14 cellular contexts compared by ENCODE assay signal in genomic region chr7:129017933-129018538, GRCh38. TPM values are rescaled to one million over a fixed set of nuclear protein-coding genes. Genes with fewer than 3 reads are reported as not detected.
DNase-seq lines count a peak whose midpoint lies in the region; ATAC-seq, FAIRE-seq and TF ChIP-seq lines count a peak whose summit lies in the region.
"Had no signal": no experiment of that assay in that cellular context is flagged by ENCODE, and none has a peak within 500 bp of the region (broad histone marks: within the 10 kb centered on the region; RNA-seq: fewer than 3 reads in every experiment).

No MANE protein-coding gene starts in this region.

- no peak for TF ChIP-seq POLR2A in A549 (IDR thresholded peaks at IDR 0.05; ENCODE audit: low read length)

- peaks cover 21% of the 10 kb centered on the region for H3K36me3 Mint-ChIP-seq in GM23338 (ENCODE audit: low read depth)

- intact Hi-C loops in dorsolateral prefrontal cortex (cut with DNase I): no loop called here

- no peak for TF ChIP-seq RAD21 in A549 (conservative IDR thresholded peaks at IDR 0.05 in 1 of 2, IDR thresholded peaks at IDR 0.05 in 1 of 2)

- H3K27me3 ChIP-seq in dorsolateral prefrontal cortex (no peaks in the 10 kb centered on the region), GM23338 (ENCODE audit: insufficient read depth) (no peaks in the 10 kb centered on the region)
- H3K27me3 ChIP-seq: upper lobe of left lung had no signal

- H3K79me2 ChIP-seq in GM23338 (replicated peaks; ENCODE audit: insufficient read depth): peaks cover 90% of the 10 kb centered on the region

- ATAC-seq in A549 (no peak), GM18517 (IDR thresholded peaks at IDR 0.05; ENCODE audit: unreplicated experiment) (peak; percentile 61), GM21737 (IDR thresholded peaks at IDR 0.05; ENCODE audit: unreplicated experiment) (peak; percentile 81), HG03460 (IDR thresholded peaks at IDR 0.05; ENCODE audit: unreplicated experiment) (peak; percentile 88), GM23338 (no peak)
- ATAC-seq: Panc1 had no signal

- H3K4me2 ChIP-seq in A549: peak overlapping the region; percentile 44; the same call in 2 of the 3 replicates
- no peak overlapping the region for H3K4me2 ChIP-seq in GM23338

- POLR2A ChIA-PET in A549 (lab: Yijun Ruan, JAX): interaction anchor here (1.5 kb wide), 1 partner anchor 36 kb away, joined by 4 read pairs; the partner anchor contains the start of gene TNPO3

- H3K27ac ChIP-seq in A549 (no peak overlapping the region), dorsolateral prefrontal cortex (no peak overlapping the region), GM23338 (ENCODE audit: low read depth) (no peak overlapping the region)
- H3K27ac ChIP-seq: upper lobe of left lung had no signal

- H3K36me3 ChIP-seq in GM23338 (ENCODE audit: insufficient read depth): peaks cover 26% of the 10 kb centered on the region; the same call in 1 of the 2 replicates

- H4K20me1 ChIP-seq in GM23338 (replicated peaks; ENCODE audit: insufficient read depth): peaks cover 39% of the 10 kb centered on the region

- TF ChIP-seq CTCF in A549 (IDR thresholded peaks at IDR 0.05): no peak
- TF ChIP-seq CTCF in dorsolateral prefrontal cortex (IDR thresholded peaks at IDR 0.05 in 54 of 56, conservative IDR thresholded peaks at IDR 0.05 in 2 of 56; ENCODE audit: low read depth in 1 of 56, partially characterized antibody in 56 of 56): no peak
- TF ChIP-seq CTCF in GM23338 (conservative IDR thresholded peaks at IDR 0.05; ENCODE audit: low read depth in 2 of 2): no peak

- FAIRE-seq in A549 (lab: Jason Lieb, UNC): no peak

- peaks cover 20% of the 10 kb centered on the region for H3K4me1 ChIP-seq in A549
- no peaks in the 10 kb centered on the region for H3K4me1 ChIP-seq in GM23338 (ENCODE audit: insufficient read depth)

- no peaks in the 10 kb centered on the region for H3K9me3 Mint-ChIP-seq in GM23338

- no peaks in the 10 kb centered on the region for H3K9me2 ChIP-seq in GM23338 (ENCODE audit: insufficient read depth)

- no peak overlapping the region for H3K27ac Mint-ChIP-seq in GM23338

- H3K27me3 Mint-ChIP-seq in GM23338 (ENCODE audit: insufficient read depth, low read depth, poor library complexity): no peaks in the 10 kb centered on the region

- CTCF ChIA-PET in A549 (lab: Yijun Ruan, JAX): interaction anchor here (0.6 to 0.9 kb wide), 2 partner anchors 22 to 74 kb away, joined by 3 read pairs; no protein-coding TSS in a partner anchor

- WGBS in A549 (ENCODE audit: missing lambda C conversion rate): 93% methylated on average over 4 of the region's 4 CpGs

- TF ChIP-seq EP300 in A549 (IDR thresholded peaks at IDR 0.05): no peak

- H3K4me3 Mint-ChIP-seq in GM23338: no peak overlapping the region

- 0 out of 3 replicates have a peak, but pooled peaks cover 2% of the 10 kb centered on the region for H3K4me1 Mint-ChIP-seq in GM23338

- no peaks in the 10 kb centered on the region for H3K9me3 ChIP-seq in A549
- H3K9me3 ChIP-seq: upper lobe of left lung had no signal

- DNase-seq in A549 (ENCODE audit: low read depth in 1 of 2, low spot score in 1 of 2) (no peak), dorsolateral prefrontal cortex (no peak), NCI-H2196 (lab: John Stamatoyannopoulos, UW; ENCODE audit: unreplicated experiment) (no peak), GM23338 (ENCODE audit: low spot score) (no peak), NCI-H2171 (lab: John Stamatoyannopoulos, UW) (no peak)
- DNase-seq: activated CD8-positive, alpha-beta memory T cell treated with anti-CD3 and anti-CD28 coated beads for 24 hours; foreskin fibroblast; kidney glomerular epithelial cell; NCI-H2171 treated with DMSO at 0.1 percent for 48 hours; upper lobe of left lung had no signal

- H3F3A ChIP-seq in GM23338 (replicated peaks; ENCODE audit: low read depth): no peaks in the 10 kb centered on the region; the same call in 1 of the 2 replicates

- H3K4me3 ChIP-seq in A549: no peak overlapping the region
- H3K4me3 ChIP-seq in dorsolateral prefrontal cortex: no peak overlapping the region
- no peak overlapping the region for H3K4me3 ChIP-seq in GM23338
- H3K4me3 ChIP-seq: upper lobe of left lung had no signal

- H2AFZ ChIP-seq in GM23338: no peak overlapping the region

TF ChIP-seq in A549, 52 proteins besides CTCF, POLR2A, EP300 and RAD21:
- no peak for TF ChIP-seq MAZ (IDR thresholded peaks at IDR 0.05; ENCODE audit: borderline replicate concordance, low read depth, low read length)

TF ChIP-seq in GM23338, 12 proteins besides CTCF, POLR2A, EP300 and RAD21 (continues in another document):
- no peak for TF ChIP-seq ZNF114 (CRISPR knock-in tag; IDR thresholded peaks at IDR 0.05)
- TF ChIP-seq EZH2 (IDR thresholded peaks at IDR 0.05; ENCODE audit: low read depth, unreplicated experiment): no peak
- no peak for TF ChIP-seq CREB1 (CRISPR knock-in tag; IDR thresholded peaks at IDR 0.05; ENCODE audit: low read depth)
- TF ChIP-seq STAT1 (IDR thresholded peaks at IDR 0.05; ENCODE audit: unreplicated experiment): no peak
- no peak for TF ChIP-seq REST (IDR thresholded peaks at IDR 0.05; ENCODE audit: unreplicated experiment)
- TF ChIP-seq EZH2phosphoT487 (IDR thresholded peaks at IDR 0.05; ENCODE audit: unreplicated experiment): no peak

RNA-seq across cellular contexts. Expression of gene TNPO3, which starts 36.9 kb away (rescaled TPM):
- polyA plus RNA-seq in A549 (2011; rRNA removed) (66.9 and 72.9 TPM in 2 replicates), A549 (2017; fragmentation: RNase III; extraction: RNeasy Plus Mini Kit Qiagen cat#74134 plus additional on column Dnase treatment) (43.2 to 44.4 TPM (median 43.2 TPM) in 3 replicates), GM23338 (2016; fragmentation: Nextera tagmentation; extraction: Ambion mirVana) (29.2 and 38.2 TPM in 2 replicates)
- polyA plus RNA-seq in A549 (2012; cell fraction: cytosol; rRNA removed): 24.6 and 28.8 TPM in 2 replicates
- 25.2 and 38.1 TPM in 2 replicates for polyA plus RNA-seq in A549 (2012; cell fraction: nucleus; rRNA removed)
- 90.5 and 97.4 TPM in 2 replicates for polyA minus RNA-seq in A549 (2011; rRNA and poly(A)+ RNA removed)
- 10 to 100 TPM; 26.7 to 48.8 (median 38.5) TPM for total RNA-seq in dorsolateral prefrontal cortex
- total RNA-seq in GM23338 (2014; rRNA removed; shearing (Covaris generic)): 127 TPM in 2 replicates

Comparison
In these comparisons a context has a peak if more than half of its experiments do, and no peak if none do; other contexts are left out.
1. ATAC-seq: peak in GM18517 (single experiment), GM21737 (single experiment) and HG03460 (single experiment); none in A549 (0 of 2) and GM23338 (single experiment).